Comparison of ENCODE assay signal across 10 cellular contexts in genomic region chr2:19987936-19988335, GRCh38. TPM values are rescaled to one million over a fixed set of nuclear protein-coding genes. Genes with fewer than 3 reads are reported as not detected.
DNase-seq lines count a peak whose midpoint lies in the region; ATAC-seq and TF ChIP-seq lines count a peak whose summit lies in the region.
"Had no signal": no experiment of that assay in that cellular context is flagged by ENCODE, and none has a peak within 500 bp of the region (broad histone marks: within the 10 kb centered on the region; RNA-seq: fewer than 3 reads in every experiment).

No MANE protein-coding gene starts in this region.

- H3K4me1 Mint-ChIP-seq in natural killer cell = peaks cover 27 to 36% of the 10 kb centered on the region in 2 donors

- TF ChIP-seq EP300 in tibial nerve (IDR thresholded peaks at IDR 0.05) = no peak

- peaks cover 8% of the 10 kb centered on the region for H3K36me3 Mint-ChIP-seq in natural killer cell

- H3K4me1 ChIP-seq in tibial nerve = peaks cover 0 to 22% (median 4%) of the 10 kb centered on the region in 4 donors

- DNase-seq in natural killer cell = no peak
- DNase-seq in superior temporal gyrus (ENCODE audit: extremely low spot score) = no peak
- no peak for DNase-seq in SKM-1 treated with dmso at 0.1 percent for 144 hours (lab: John Stamatoyannopoulos, UW; ENCODE audit: unreplicated experiment)
- no peak for DNase-seq in SHP77 (lab: John Stamatoyannopoulos, UW)
- DNase-seq in tibial nerve (ENCODE audit: low spot score in 2 of 2) = no peak
- DNase-seq: central memory CD4-positive, alpha-beta T cell; NCI-H1694 treated with DMSO at 0.1 percent for 48 hours had no signal

- peaks cover 0 to 5% (median 0%) of the 10 kb centered on the region in 3 donors for H3K36me3 ChIP-seq in tibial nerve

- peaks cover 9 to 12% of the 10 kb centered on the region in 2 donors for H3K27me3 Mint-ChIP-seq in natural killer cell (ENCODE audit: low read depth in 2 of 2)

- H3K4me3 Mint-ChIP-seq in natural killer cell = peak overlapping the region; percentile 95

- ATAC-seq in GM18873 (IDR thresholded peaks at IDR 0.05; ENCODE audit: low FRiP score, unreplicated experiment) (peak; percentile 71), HG02571 (IDR thresholded peaks at IDR 0.05; ENCODE audit: unreplicated experiment) (peak; percentile 50), HG03575 (IDR thresholded peaks at IDR 0.05; ENCODE audit: extremely low read depth, insufficient number of reproducible peaks, low FRiP score, unreplicated experiment) (peak; percentile 72), natural killer cell (no peak)

- peak overlapping the region; percentile 88 to 89 for H3K27ac Mint-ChIP-seq in natural killer cell

- H3K9me3 ChIP-seq in tibial nerve = no peaks in the 10 kb centered on the region

- H3K27me3 ChIP-seq in tibial nerve = no peaks in the 10 kb centered on the region

- no peak overlapping the region for H3K27ac ChIP-seq in tibial nerve

- intact Hi-C loops in natural killer cell (cut with micrococcal nuclease) = no loop called here

- WGBS in tibial nerve, 2 donors = 93 to 95% methylated on average over 5 of the region's 5 CpGs

- no peaks in the 10 kb centered on the region for H3K9me3 Mint-ChIP-seq in natural killer cell

- TF ChIP-seq POLR2A in tibial nerve (IDR thresholded peaks at IDR 0.05) = no peak

- no peak overlapping the region for H3K4me3 ChIP-seq in tibial nerve

- TF ChIP-seq CTCF in natural killer cell (IDR thresholded peaks at IDR 0.05) (no peak), tibial nerve (IDR thresholded peaks at IDR 0.05) (no peak)

RNA-seq across cellular contexts. Expression of gene WDR35, which starts 2.0 kb away (rescaled TPM):
- total RNA-seq in natural killer cell (1 to 10 TPM; 5.8 to 8.3 (median 7.7) TPM), tibial nerve (10 to 100 TPM; 16.3 to 24.3 (median 21.2) TPM)

RNA-seq across cellular contexts. Expression of gene MATN3, which starts 24.5 kb away (rescaled TPM):
- total RNA-seq in natural killer cell = not detected
- total RNA-seq in tibial nerve = 10 to 100 TPM; 11.4 to 35.2 (median 29.8) TPM

Comparison
In these comparisons a context has a peak if more than half of its experiments do, and no peak if none do; other contexts are left out.
1. ATAC-seq: peak in GM18873 (single experiment), HG02571 (single experiment) and HG03575 (single experiment); none in natural killer cell (0 of 3).
2. RNA of gene MATN3, which starts 24.5 kb away (total RNA-seq): 11.4 to 35.2 TPM in tibial nerve; not detected in natural killer cell; every median in the first group is over 10 times any median in the second.